In the genomic region with DNA sequence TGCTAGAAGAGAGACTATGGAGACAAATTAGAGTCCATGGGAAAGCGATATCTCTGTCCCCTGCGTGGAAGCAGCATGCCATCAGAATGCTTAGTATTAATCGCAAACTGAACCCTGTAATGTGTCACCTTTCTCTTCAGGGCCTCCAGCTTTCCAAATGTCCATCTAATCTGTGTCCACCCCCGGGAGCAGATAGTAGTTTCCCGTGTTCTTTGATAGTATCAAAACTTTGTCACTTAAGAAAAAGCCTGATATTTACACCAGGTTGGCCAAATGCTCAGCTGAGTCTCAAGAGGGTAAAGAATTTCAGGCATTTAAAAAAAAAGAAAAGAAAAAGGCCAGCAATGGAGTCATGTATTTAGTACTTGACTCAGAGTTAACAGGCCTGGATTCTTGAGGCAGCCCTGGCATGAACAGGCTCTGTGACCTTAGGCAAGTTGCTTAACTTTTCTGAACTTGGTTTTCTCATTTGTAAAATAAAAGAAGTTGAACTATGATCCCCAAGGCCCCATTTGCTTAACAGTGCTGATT, we compare ENCODE assay signal across 10 cellular contexts. TPM values are rescaled to one million over a fixed set of nuclear protein-coding genes. Genes with fewer than 3 reads are reported as not detected.
DNase-seq lines count a peak whose midpoint lies in the region; ATAC-seq, FAIRE-seq and TF ChIP-seq lines count a peak whose summit lies in the region.
"Had no signal": no experiment of that assay in that cellular context is flagged by ENCODE, and none has a peak within 500 bp of the region (broad histone marks: within the 10 kb centered on the region; RNA-seq: fewer than 3 reads in every experiment).

No MANE protein-coding gene starts in this region.

- no peak for DNase-seq in Right ventricle myocardium superior
- DNase-seq in Right ventricle myocardium inferior (ENCODE audit: missing footprints) = no peak
- no peak for DNase-seq in GM12878 (ENCODE audit: low read depth, low spot score)
- DNase-seq in left lung = no peak
- DNase-seq in upper lobe of left lung = no peak
- DNase-seq in SHP77 (lab: John Stamatoyannopoulos, UW) = no peak
- DNase-seq: dermis blood vessel endothelial cell, KBM-7 had no signal

- in situ Hi-C loops in GM12878 (cut with MboI) = no loop called here

- no peaks in the 10 kb centered on the region for H3K36me3 Mint-ChIP-seq in activated T-helper 17 cell treated with anti-CD3 and anti-CD28 coated beads, Interleukin-2, amount 50 U/mL, for 72 hours (ENCODE audit: low read depth)

- H3K27me3 ChIP-seq in GM12878 (replicated peaks in 1 of 2; ENCODE audit: control insufficient read depth in 2 of 2, insufficient read depth in 2 of 2, low read length in 1 of 2) (no peaks in the 10 kb centered on the region), left lung (no peaks in the 10 kb centered on the region), upper lobe of left lung (no peaks in the 10 kb centered on the region)

- TF ChIP-seq CTCF in GM12878 (IDR thresholded peaks at IDR 0.05 in 2 of 3, conservative IDR thresholded peaks at IDR 0.05 in 1 of 3; ENCODE audit: control insufficient read depth in 2 of 3, extremely low read depth in 1 of 3, insufficient read depth in 1 of 3, low read depth in 3 of 3, low read length in 3 of 3) = no peak
- no peak for TF ChIP-seq CTCF in left lung (IDR thresholded peaks at IDR 0.05)
- no peak for TF ChIP-seq CTCF in upper lobe of left lung (IDR thresholded peaks at IDR 0.05)

- H3K4me3 Mint-ChIP-seq in activated T-helper 17 cell treated with anti-CD3 and anti-CD28 coated beads, Interleukin-2, amount 50 U/mL, for 72 hours = no peak overlapping the region

- 96% methylated on average over 5 of the region's 5 CpGs for WGBS in GM12878 (ENCODE audit: insufficient coverage, insufficient replicate concordance, low lambda C conversion rate, missing lambda C conversion rate)
- 69 to 78% methylated on average over 5 of the region's 5 CpGs for WGBS in upper lobe of left lung, 2 donors

- TF ChIP-seq POLR2A in GM12878 (IDR thresholded peaks at IDR 0.05; ENCODE audit: low read depth, low read length) (no peak), upper lobe of left lung (IDR thresholded peaks at IDR 0.05) (peak in 1 of 4 donors; percentile 7)

- no TSS peak for BruUV-seq in GM12878 (replicated peaks; lab: Mats Ljungman, UMichigan)

- peaks cover 7% of the 10 kb centered on the region for H3K27me3 Mint-ChIP-seq in activated T-helper 17 cell treated with anti-CD3 and anti-CD28 coated beads, Interleukin-2, amount 50 U/mL, for 72 hours

- peak overlapping the region; percentile 32 for H3K9ac ChIP-seq in GM12878 (ENCODE audit: control insufficient read depth, insufficient read depth, low read length)

- no peaks in the 10 kb centered on the region for H3K36me3 ChIP-seq in GM12878 (ENCODE audit: control insufficient read depth in 2 of 2, insufficient read depth in 2 of 2, low read length in 1 of 2)
- H3K36me3 ChIP-seq in left lung = no peaks in the 10 kb centered on the region
- H3K36me3 ChIP-seq in upper lobe of left lung = no peaks in the 10 kb centered on the region

- intact Hi-C loops in Right ventricle myocardium superior (cut with DNase I) (no loop called here), Right ventricle myocardium inferior (cut with DNase I) (no loop called here), GM12878 (cut with micrococcal nuclease; ENCODE audit: unreplicated experiment) (loop anchor here (2.0 kb wide), 1 partner anchor 38 kb away; no protein-coding TSS in a partner anchor), left lung (cut with DNase I) (no loop called here)

- TF ChIP-seq RAD21 in GM12878 (IDR thresholded peaks at IDR 0.05; ENCODE audit: insufficient read depth, low read depth, low read length) = no peak

- H4K20me1 ChIP-seq in GM12878 (ENCODE audit: control insufficient read depth, insufficient read depth) = no peaks in the 10 kb centered on the region

- peak overlapping the region; percentile 53 for H2AFZ ChIP-seq in GM12878 (ENCODE audit: control insufficient read depth, low read depth, low read length)

- H3K9me3 ChIP-seq in GM12878 (replicated peaks; ENCODE audit: control insufficient read depth, insufficient read depth, low read length) (no peaks in the 10 kb centered on the region), left lung (no peaks in the 10 kb centered on the region), upper lobe of left lung (no peaks in the 10 kb centered on the region)

- no peaks in the 10 kb centered on the region for H3K9me3 Mint-ChIP-seq in activated T-helper 17 cell treated with anti-CD3 and anti-CD28 coated beads, Interleukin-2, amount 50 U/mL, for 72 hours

- no peak for FAIRE-seq in GM12878 (lab: Jason Lieb, UNC)

- CTCF ChIA-PET in GM12878 (lab: Yijun Ruan, JAX) = interaction anchor here (0.6 to 6.3 kb wide), 4 partner anchors 8 to 44 kb away, joined by 3 to 59 read pairs (median 4); a partner anchor contains a TSS

- H3K4me3 ChIP-seq in GM12878 (no peak overlapping the region; the same call in 1 of the 2 replicates), left lung (no peak overlapping the region), upper lobe of left lung (peak overlapping the region in 2 of 4 donors; percentile 3 to 15)

- SMC1A ChIA-PET in GM12878 (lab: Charles Lee; ENCODE audit: uncharacterized antibody, unreplicated experiment) = interaction anchor here (0.6 to 6.7 kb wide), 12 partner anchors 11 to 358 kb away, joined by 3 to 68 read pairs (median 4); a partner anchor contains a TSS

- no peak for TF ChIP-seq EP300 in GM12878 (IDR thresholded peaks at IDR 0.05; ENCODE audit: borderline replicate concordance in 1 of 2, control insufficient read depth in 1 of 2, low read depth in 2 of 2, low read length in 2 of 2)
- no peak for TF ChIP-seq EP300 in upper lobe of left lung (IDR thresholded peaks at IDR 0.05)

- RAD21 ChIA-PET in GM12878 (lab: Charles Lee; ENCODE audit: unreplicated experiment) = interaction anchor here (1.8 to 4.9 kb wide), 3 partner anchors 10 to 35 kb away, joined by 6 to 32 read pairs (median 10); a partner anchor contains a TSS

- peak; percentile 19 for ATAC-seq in Right ventricle myocardium superior (ENCODE audit: poor library complexity)
- no peak for ATAC-seq in Right ventricle myocardium inferior
- peak; percentile 20; the same call in 2 of the 3 replicates for ATAC-seq in GM12878
- ATAC-seq in left lung = peak; percentile 54
- ATAC-seq in upper lobe of left lung (ENCODE audit: low FRiP score in 2 of 2) = peak; percentile 31 to 70
- ATAC-seq in GM18519 (IDR thresholded peaks at IDR 0.05; ENCODE audit: low FRiP score, unreplicated experiment) = no peak
- no peak for ATAC-seq in activated T-helper 17 cell treated with anti-CD3 and anti-CD28 coated beads, Interleukin-2, amount 50 U/mL, for 72 hours (replicated peaks)

- H3K79me2 ChIP-seq in GM12878 (ENCODE audit: control insufficient read depth, insufficient read depth, low read length) = no peaks in the 10 kb centered on the region

- H3K4me1 ChIP-seq in GM12878 (ENCODE audit: control insufficient read depth, insufficient read depth, low read length) (peaks cover 27% of the 10 kb centered on the region), left lung (peaks cover 15 to 56% of the 10 kb centered on the region in 2 donors), upper lobe of left lung (peaks cover 21 to 43% (median 32%) of the 10 kb centered on the region in 4 donors)

- POLR2A ChIA-PET in GM12878 (lab: Charles Lee) = interaction anchor here (0.6 to 2.0 kb wide), 6 partner anchors 11 to 197 kb away, joined by 3 to 7 read pairs (median 4); a partner anchor contains a TSS

- no peak overlapping the region for H3K27ac Mint-ChIP-seq in activated T-helper 17 cell treated with anti-CD3 and anti-CD28 coated beads, Interleukin-2, amount 50 U/mL, for 72 hours

- H3K4me1 Mint-ChIP-seq in activated T-helper 17 cell treated with anti-CD3 and anti-CD28 coated beads, Interleukin-2, amount 50 U/mL, for 72 hours = peaks cover 20% of the 10 kb centered on the region

- 0 out of 2 replicates have a peak overlapping the region, but pooled peaks have one; percentile 75 for H3K4me2 ChIP-seq in GM12878 (ENCODE audit: control insufficient read depth, insufficient read depth)

- H3K27ac ChIP-seq in GM12878 (ENCODE audit: control insufficient read depth, insufficient read depth) (peak overlapping the region; percentile 78), left lung (peak overlapping the region; percentile 77 to 89), upper lobe of left lung (peak overlapping the region in 3 of 4 donors; percentile 74 to 84 (median 82))

TF ChIP-seq in GM12878, 131 proteins besides CTCF, POLR2A, EP300 and RAD21:
- TF ChIP-seq CBX5 (IDR thresholded peaks at IDR 0.05; ENCODE audit: low read depth) = no peak
- TF ChIP-seq, protein P1, sequence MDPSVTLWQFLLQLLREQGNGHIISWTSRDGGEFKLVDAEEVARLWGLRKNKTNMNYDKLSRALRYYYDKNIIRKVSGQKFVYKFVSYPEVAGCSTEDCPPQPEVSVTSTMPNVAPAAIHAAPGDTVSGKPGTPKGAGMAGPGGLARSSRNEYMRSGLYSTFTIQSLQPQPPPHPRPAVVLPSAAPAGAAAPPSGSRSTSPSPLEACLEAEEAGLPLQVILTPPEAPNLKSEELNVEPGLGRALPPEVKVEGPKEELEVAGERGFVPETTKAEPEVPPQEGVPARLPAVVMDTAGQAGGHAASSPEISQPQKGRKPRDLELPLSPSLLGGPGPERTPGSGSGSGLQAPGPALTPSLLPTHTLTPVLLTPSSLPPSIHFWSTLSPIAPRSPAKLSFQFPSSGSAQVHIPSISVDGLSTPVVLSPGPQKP (IDR thresholded peaks at IDR 0.05; ENCODE audit: low read depth, low read length) = 0 out of 2 replicates have a peak, but pooled peaks have one; percentile 21
TF ChIP-seq in GM12878: peak in this region for 1.

RNA-seq across cellular contexts. Expression of a gene that starts 10.4 kb away (rescaled TPM):
- total RNA-seq in Right ventricle myocardium superior (8.0 TPM), Right ventricle myocardium inferior (7.3 TPM), GM12878 (2014; rRNA removed) (26.5 and 27.2 TPM in 2 replicates), GM12878 (2014; rRNA removed; fragmentation: Illumina TruSeq; extraction: Trizol) (21.0 and 24.7 TPM in 2 replicates), GM12878 (2021) (17.4 and 24.1 TPM in 2 replicates), left lung (10 to 100 TPM; 40.9 to 45.4 TPM), upper lobe of left lung (100 to 1,000 TPM in 2 of 6 donors, 10 to 100 TPM in 4; 44.0 to 160 (median 73.8) TPM)
- total RNA-seq in GM12878 (2013; cell fraction: nucleolus; rRNA removed) = 130 and 134 TPM in 2 replicates
- polyA plus RNA-seq in GM12878 (2011; ENCODE audit: low read depth) = 6.9 TPM
- polyA plus RNA-seq in GM12878 (2011; rRNA removed) (38.1 and 48.5 TPM in 2 replicates), GM12878 (2014; fragmentation: Illumina TruSeq; extraction: Trizol) (22.6 and 29.6 TPM in 2 replicates), GM12878 (2014; fragmentation: Nextera tagmentation; extraction: Ambion mirVana) (1 to 10 TPM; 6.6 to 8.0 TPM), GM12878 (2014; rRNA removed) (20.3 and 24.1 TPM in 2 replicates), GM12878 (2016; fragmentation: Nextera tagmentation; extraction: Ambion mirVana) (10 to 100 TPM; 14.4 to 16.0 TPM)
- polyA plus RNA-seq in GM12878 (2011; cell fraction: cytosol; rRNA removed) = 14.7 and 15.5 TPM in 2 replicates
- polyA plus RNA-seq in GM12878 (2011; cell fraction: nucleus; rRNA removed) = 99.9 and 128 TPM in 2 replicates
- 8.0 and 10.6 TPM in 2 replicates for polyA plus RNA-seq in GM12878 (2012)
- polyA minus RNA-seq in GM12878 (2011; rRNA and poly(A)+ RNA removed) = 36.5 and 39.6 TPM in 2 replicates
- polyA minus RNA-seq in GM12878 (2011; cell fraction: cytosol; rRNA and poly(A)+ RNA removed) = 7.6 and 11.1 TPM in 2 replicates
- polyA minus RNA-seq in GM12878 (2011; cell fraction: nucleus; rRNA and poly(A)+ RNA removed) = 46.9 and 73.0 TPM in 2 replicates
- 1 to 10 TPM; 1.1 to 2.9 TPM for total RNA-seq in activated T-helper 17 cell treated with anti-CD3 and anti-CD28 coated beads, Interleukin-2, amount 50 U/mL, for 72 hours

Comparison
In these comparisons a context has a peak if more than half of its experiments do, and no peak if none do; other contexts are left out.
1. ATAC-seq: peak in Right ventricle myocardium superior (single experiment), GM12878 (single experiment), left lung (single experiment) and upper lobe of left lung (2 of 2); none in Right ventricle myocardium inferior (single experiment), GM18519 (single experiment) and activated T-helper 17 cell treated with anti-CD3 and anti-CD28 coated beads, Interleukin-2, amount 50 U/mL, for 72 hours (single experiment).
2. Peak in every context shown above with its lines, with median percentiles within 50 percentile points of each other: H3K27ac ChIP-seq.